In the genomic region with DNA sequence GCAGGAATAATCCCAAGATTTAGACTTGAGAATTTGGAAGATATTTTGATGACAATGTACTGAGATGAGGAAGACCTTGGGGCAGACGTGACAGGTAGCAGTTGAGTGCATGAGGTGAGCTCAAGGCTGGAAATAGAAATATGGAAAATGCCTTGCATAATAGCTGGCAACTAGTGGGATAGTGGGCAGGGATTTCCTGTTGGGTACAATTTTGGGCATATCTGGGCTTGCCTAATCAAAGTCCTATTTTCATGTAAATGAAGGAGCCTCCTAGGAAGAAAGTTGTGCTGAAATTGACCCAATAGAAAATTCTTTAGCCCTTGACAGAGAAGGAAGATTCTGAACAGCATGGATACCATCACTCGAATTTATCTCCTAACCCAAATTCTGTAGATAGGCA, we compare ENCODE assay signal across 17 cellular contexts. TPM values are rescaled to one million over a fixed set of nuclear protein-coding genes. Genes with fewer than 3 reads are reported as not detected.
DNase-seq lines count a peak whose midpoint lies in the region; ATAC-seq and TF ChIP-seq lines count a peak whose summit lies in the region.
"Had no signal": no experiment of that assay in that cellular context is flagged by ENCODE, and none has a peak within 500 bp of the region (broad histone marks: within the 10 kb centered on the region; RNA-seq: fewer than 3 reads in every experiment).

No MANE protein-coding gene starts in this region.

- no peak overlapping the region for H3K27ac Mint-ChIP-seq in activated CD8-positive, alpha-beta memory T cell treated with anti-CD3 and anti-CD28 coated beads, Interleukin-2, amount 10 ng/mL, durations not matched to agents 7 days and 5 days
- H3K27ac Mint-ChIP-seq: CD4-positive, alpha-beta memory T cell; HFFc6 had no signal

- H2AFZ ChIP-seq in Loucy (ENCODE audit: low read length) = peak overlapping the region; percentile 42; the same call in 1 of the 2 replicates
- H2AFZ ChIP-seq in mammary epithelial cell (ENCODE audit: low read depth, low read length) = peak overlapping the region; percentile 70

- H3K9me2 ChIP-seq in Loucy (replicated peaks; ENCODE audit: low read depth, low read length) = no peaks in the 10 kb centered on the region

- H3K36me3 ChIP-seq in BLaER1 treated with 17β-estradiol and CSF1 and Interleukin-3, amounts not matched to agents 10 nM and 100 nM = no peaks in the 10 kb centered on the region
- H3K36me3 ChIP-seq in Loucy (ENCODE audit: insufficient read depth, low read length) = no peaks in the 10 kb centered on the region
- no peaks in the 10 kb centered on the region for H3K36me3 ChIP-seq in mammary epithelial cell (ENCODE audit: insufficient read depth, low read length)
- H3K36me3 ChIP-seq: BLaER1 had no signal

- H3K9ac ChIP-seq in BLaER1 treated with 17β-estradiol and CSF1 and Interleukin-3, amounts not matched to agents 10 nM and 100 nM = no peak overlapping the region
- H3K9ac ChIP-seq in Loucy (ENCODE audit: low read depth, low read length, poor library complexity, severe bottlenecking) = no peak overlapping the region
- H3K9ac ChIP-seq in mammary epithelial cell (ENCODE audit: insufficient read depth, low read length) = no peak overlapping the region
- H3K9ac ChIP-seq: BLaER1 had no signal

- no peaks in the 10 kb centered on the region for H3K9me3 Mint-ChIP-seq in activated CD8-positive, alpha-beta memory T cell treated with anti-CD3 and anti-CD28 coated beads, Interleukin-2, amount 10 ng/mL, durations not matched to agents 7 days and 5 days (ENCODE audit: low read depth)
- H3K9me3 Mint-ChIP-seq: CD4-positive, alpha-beta memory T cell; HFFc6 had no signal

- peaks cover 19 to 90% (median 62%) of the 10 kb centered on the region in 10 experiments for H3K4me1 ChIP-seq in BLaER1 treated with 17β-estradiol and CSF1 and Interleukin-3, amounts not matched to agents 10 nM and 100 nM
- H3K4me1 ChIP-seq in Loucy (ENCODE audit: insufficient read depth, low read length, poor library complexity, severe bottlenecking) (peaks cover 6% of the 10 kb centered on the region), mammary epithelial cell (ENCODE audit: insufficient read depth, low read length) (peaks cover 17% of the 10 kb centered on the region), foreskin keratinocyte (peaks cover 9% of the 10 kb centered on the region)

- no peak overlapping the region for H3K4me3 ChIP-seq in BLaER1 treated with 17β-estradiol and CSF1 and Interleukin-3, amounts not matched to agents 10 nM and 100 nM
- no peak overlapping the region for H3K4me3 ChIP-seq in Loucy (ENCODE audit: low read length, poor library complexity, severe bottlenecking)
- H3K4me3 ChIP-seq in mammary epithelial cell (replicated peaks in 1 of 3; ENCODE audit: insufficient read depth in 1 of 3, low read depth in 2 of 3, low read length in 3 of 3) = no peak overlapping the region
- H3K4me3 ChIP-seq: BLaER1, GM12878 had no signal

- intact Hi-C loops in mammary epithelial cell (cut with micrococcal nuclease) (no loop called here), sciatic nerve (cut with DNase I) (no loop called here)

- no peak for ATAC-seq in foreskin keratinocyte
- ATAC-seq in GM18907 (IDR thresholded peaks at IDR 0.05; ENCODE audit: unreplicated experiment) = no peak
- no peak for ATAC-seq in sciatic nerve
- ATAC-seq in activated CD8-positive, alpha-beta memory T cell treated with anti-CD3 and anti-CD28 coated beads, Interleukin-2, amount 10 ng/mL, durations not matched to agents 7 days and 5 days = no peak
- ATAC-seq: GM12878, HepG2 had no signal

- H3K27me3 ChIP-seq in BLaER1 treated with 17β-estradiol and CSF1 and Interleukin-3, amounts not matched to agents 10 nM and 100 nM = no peaks in the 10 kb centered on the region
- H3K27me3 ChIP-seq in Loucy (ENCODE audit: insufficient read depth, low read length, poor library complexity, severe bottlenecking) (no peaks in the 10 kb centered on the region), mammary epithelial cell (ENCODE audit: insufficient read depth, low read length) (no peaks in the 10 kb centered on the region), foreskin keratinocyte (no peaks in the 10 kb centered on the region)
- H3K27me3 ChIP-seq: BLaER1 had no signal

- peaks cover 0 to 12% (median 0%) of the 10 kb centered on the region in 11 experiments; a peak in 3 of 22 replicates for H3K9me3 ChIP-seq in BLaER1 treated with 17β-estradiol and CSF1 and Interleukin-3, amounts not matched to agents 10 nM and 100 nM (replicated peaks in 1 of 11)
- H3K9me3 ChIP-seq in Loucy (ENCODE audit: insufficient read depth, low read depth, low read length) (no peaks in the 10 kb centered on the region), mammary epithelial cell (replicated peaks; ENCODE audit: insufficient read depth, low read length) (no peaks in the 10 kb centered on the region)
- H3K9me3 ChIP-seq: BLaER1 had no signal

- dilution Hi-C loops in mammary epithelial cell (cut with HindIII; ENCODE audit: low sequenced_read_pairs) = no loop called here

- peak overlapping the region in 8 of 11 experiments; percentile 2 to 75 (median 58); a peak in 15 of 22 replicates for H3K4me2 ChIP-seq in BLaER1 treated with 17β-estradiol and CSF1 and Interleukin-3, amounts not matched to agents 10 nM and 100 nM
- H3K4me2 ChIP-seq in Loucy (ENCODE audit: low read depth, low read length, poor library complexity, severe bottlenecking) (no peak overlapping the region), mammary epithelial cell (ENCODE audit: insufficient read depth, low read depth, low read length) (peak overlapping the region; percentile 41)
- H3K4me2 ChIP-seq: BLaER1 had no signal

- H3F3A ChIP-seq in Loucy (ENCODE audit: low read depth) = no peaks in the 10 kb centered on the region

- CTCF ChIA-PET in mammary epithelial cell (lab: Charles Lee; ENCODE audit: low non-redundant PET) = interaction anchor here (0.5 kb wide), 1 partner anchor 142 kb away, joined by 3 read pairs; no protein-coding TSS in a partner anchor
- CTCF ChIA-PET in activated CD8-positive, alpha-beta memory T cell treated with anti-CD3 and anti-CD28 coated beads, Interleukin-2, amount 10 ng/mL, durations not matched to agents 7 days and 5 days (lab: Charles Lee) = interaction anchor here (1.3 kb wide), 1 partner anchor 11 kb away, joined by 7 read pairs; no protein-coding TSS in a partner anchor

- no peaks in the 10 kb centered on the region for H3K36me3 Mint-ChIP-seq in activated CD8-positive, alpha-beta memory T cell treated with anti-CD3 and anti-CD28 coated beads, Interleukin-2, amount 10 ng/mL, durations not matched to agents 7 days and 5 days
- H3K36me3 Mint-ChIP-seq: CD4-positive, alpha-beta memory T cell had no signal

- BruUV-seq in mammary epithelial cell (replicated peaks; lab: Mats Ljungman, UMichigan) = no TSS peak

- DNase-seq in mammary epithelial cell (peak; percentile 30), foreskin keratinocyte (peak; percentile 29 to 57), CD1c-positive myeloid dendritic cell (ENCODE audit: extremely low spot score) (no peak), sciatic nerve (ENCODE audit: low spot score) (no peak)
- no peak for DNase-seq in activated CD8-positive, alpha-beta memory T cell treated with anti-CD3 and anti-CD28 coated beads, Interleukin-2, amount 10 ng/mL, durations not matched to agents 7 days and 5 days
- DNase-seq: 8988T; AML-193; CD4-positive, alpha-beta memory T cell; DMS79; HCEC 1CT; HFFc6 had no signal

- WGBS in mammary epithelial cell (ENCODE audit: low coverage, missing lambda C conversion rate) = 45% methylated on average over 2 of the region's 2 CpGs

- H3K79me2 ChIP-seq in Loucy (ENCODE audit: insufficient read depth, low read length) (no peaks in the 10 kb centered on the region), mammary epithelial cell (ENCODE audit: insufficient read depth, low read length) (no peaks in the 10 kb centered on the region)

- H4K20me1 ChIP-seq in BLaER1 treated with 17β-estradiol and CSF1 and Interleukin-3, amounts not matched to agents 10 nM and 100 nM = no peaks in the 10 kb centered on the region
- H4K20me1 ChIP-seq in Loucy (ENCODE audit: insufficient read depth, low read length, poor library complexity, severe bottlenecking) (no peaks in the 10 kb centered on the region), mammary epithelial cell (ENCODE audit: insufficient read depth, low read length) (no peaks in the 10 kb centered on the region)
- H4K20me1 ChIP-seq: BLaER1 had no signal

- peaks cover 6% of the 10 kb centered on the region for H3K27me3 Mint-ChIP-seq in activated CD8-positive, alpha-beta memory T cell treated with anti-CD3 and anti-CD28 coated beads, Interleukin-2, amount 10 ng/mL, durations not matched to agents 7 days and 5 days
- H3K27me3 Mint-ChIP-seq: CD4-positive, alpha-beta memory T cell had no signal

- peaks cover 23% of the 10 kb centered on the region for H3K4me1 Mint-ChIP-seq in activated CD8-positive, alpha-beta memory T cell treated with anti-CD3 and anti-CD28 coated beads, Interleukin-2, amount 10 ng/mL, durations not matched to agents 7 days and 5 days

- peak overlapping the region in 4 of 11 experiments; percentile 28 to 87 (median 46); a peak in 8 of 22 replicates for H3K27ac ChIP-seq in BLaER1 treated with 17β-estradiol and CSF1 and Interleukin-3, amounts not matched to agents 10 nM and 100 nM
- H3K27ac ChIP-seq in mammary epithelial cell (ENCODE audit: insufficient read depth, low read depth, low read length) (no peak overlapping the region), foreskin keratinocyte (no peak overlapping the region)
- H3K27ac ChIP-seq: BLaER1 had no signal

- no peak overlapping the region for H3K4me3 Mint-ChIP-seq in activated CD8-positive, alpha-beta memory T cell treated with anti-CD3 and anti-CD28 coated beads, Interleukin-2, amount 10 ng/mL, durations not matched to agents 7 days and 5 days
- H3K4me3 Mint-ChIP-seq: CD4-positive, alpha-beta memory T cell; HFFc6 had no signal

- TF ChIP-seq CTCF in Loucy (conservative IDR thresholded peaks at IDR 0.05; ENCODE audit: low read length) = no peak
- TF ChIP-seq CTCF in mammary epithelial cell (conservative IDR thresholded peaks at IDR 0.05 in 1 of 2, IDR thresholded peaks at IDR 0.05 in 1 of 2; ENCODE audit: extremely low read depth in 1 of 2, insufficient read depth in 1 of 2, low read depth in 1 of 2, low read length in 2 of 2) = no peak
- no peak for TF ChIP-seq CTCF in foreskin keratinocyte (conservative IDR thresholded peaks at IDR 0.05)

- in situ Hi-C loops in mammary epithelial cell (cut with MboI; ENCODE audit: low sequenced_read_pairs in 2 of 2) = no loop called here

RNA-seq across cellular contexts. Expression of gene GLIPR1, which starts 6.4 kb away (rescaled TPM):
- 10 to 100 TPM; 92.4 to 96.0 TPM for total RNA-seq in mammary epithelial cell
- polyA plus RNA-seq in mammary epithelial cell = 74.1 TPM
- polyA minus RNA-seq in mammary epithelial cell = 45.6 TPM
- 1.1 and 1.3 TPM in 2 replicates for total RNA-seq in foreskin keratinocyte
- polyA plus RNA-seq in foreskin keratinocyte = 0.59 and 0.62 TPM in 2 replicates
- total RNA-seq in sciatic nerve = 29.8 TPM
- total RNA-seq in activated CD8-positive, alpha-beta memory T cell treated with anti-CD3 and anti-CD28 coated beads, Interleukin-2, amount 10 ng/mL, durations not matched to agents 7 days and 5 days = 10 to 100 TPM; 55.3 to 74.8 TPM

RNA-seq across cellular contexts. Expression of gene KRR1, which starts 37.3 kb away (rescaled TPM):
- total RNA-seq in mammary epithelial cell (10 to 100 TPM; 36.7 to 99.1 TPM), foreskin keratinocyte (81.1 and 85.8 TPM in 2 replicates), sciatic nerve (58.6 TPM)
- polyA plus RNA-seq in mammary epithelial cell (41.0 TPM), foreskin keratinocyte (32.5 and 47.0 TPM in 2 replicates)
- 21.6 TPM for polyA minus RNA-seq in mammary epithelial cell
- 10 to 100 TPM; 68.5 to 97.7 TPM for total RNA-seq in activated CD8-positive, alpha-beta memory T cell treated with anti-CD3 and anti-CD28 coated beads, Interleukin-2, amount 10 ng/mL, durations not matched to agents 7 days and 5 days

Comparison
In these comparisons a context has a peak if more than half of its experiments do, and no peak if none do; other contexts are left out.
1. DNase-seq: peak in mammary epithelial cell (single experiment) and foreskin keratinocyte (2 of 2); none in CD1c-positive myeloid dendritic cell (single experiment), sciatic nerve (single experiment) and activated CD8-positive, alpha-beta memory T cell treated with anti-CD3 and anti-CD28 coated beads, Interleukin-2, amount 10 ng/mL, durations not matched to agents 7 days and 5 days (single experiment).
2. RNA of gene GLIPR1, which starts 6.4 kb away (total RNA-seq): 92.4 to 96.0 TPM in mammary epithelial cell, 55.3 to 74.8 TPM in activated CD8-positive, alpha-beta memory T cell treated with anti-CD3 and anti-CD28 coated beads, Interleukin-2, amount 10 ng/mL, durations not matched to agents 7 days and 5 days and 29.8 TPM in sciatic nerve (single experiment); 1.1 to 1.3 TPM in foreskin keratinocyte; every median in the first group is over 10 times any median in the second.